8 cellular contexts compared by ENCODE assay signal in the genomic region with DNA sequence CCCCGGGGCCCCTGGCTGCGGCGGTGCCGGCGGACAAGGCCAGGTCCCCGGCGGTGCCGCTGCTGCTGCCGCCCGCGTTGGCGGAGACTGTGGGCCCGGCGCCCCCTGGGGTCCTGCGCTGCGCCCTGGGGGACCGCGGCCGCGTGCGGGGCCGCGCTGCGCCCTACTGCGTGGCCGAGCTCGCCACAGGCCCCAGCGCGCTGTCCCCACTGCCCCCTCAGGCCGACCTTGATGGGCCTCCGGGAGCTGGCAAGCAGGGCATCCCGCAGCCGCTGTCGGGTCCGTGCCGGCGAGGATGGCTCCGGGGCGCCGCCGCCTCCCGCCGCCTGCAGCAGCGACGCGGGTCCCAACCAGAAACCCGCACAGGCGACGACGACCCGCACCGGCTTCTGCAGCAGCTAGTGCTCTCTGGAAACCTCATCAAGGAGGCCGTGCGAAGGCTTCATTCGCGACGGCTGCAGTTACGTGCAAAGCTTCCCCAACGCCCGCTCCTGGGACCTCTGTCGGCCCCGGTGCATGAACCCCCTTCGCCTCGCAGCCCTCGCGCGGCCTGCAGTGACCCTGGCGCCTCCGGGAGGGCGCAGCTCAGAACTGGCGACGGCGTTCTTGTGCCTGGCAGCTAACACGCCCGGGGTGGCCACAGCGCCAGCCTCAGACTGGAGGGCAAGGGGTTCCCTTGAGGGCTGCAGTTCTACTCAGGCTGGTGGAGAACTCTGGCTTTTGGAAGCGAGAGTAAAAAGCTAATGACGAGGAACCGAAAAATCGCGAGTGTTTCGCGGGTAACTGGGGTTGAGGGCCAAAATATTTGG. TPM values are rescaled to one million over a fixed set of nuclear protein-coding genes. Genes with fewer than 3 reads are reported as not detected.
DNase-seq lines count a peak whose midpoint lies in the region; ATAC-seq and TF ChIP-seq lines count a peak whose summit lies in the region.

No MANE protein-coding gene starts in this region.

- POLR2A ChIA-PET in HCT116 (lab: Charles Lee), result interaction anchor here (1.0 kb wide), 1 partner anchor 9 kb away, joined by 3 read pairs; no protein-coding TSS in a partner anchor

- H3K79me2 ChIP-seq in HCT116 (ENCODE audit: insufficient read depth, low read length), result no peaks in the 10 kb centered on the region

- H4K20me1 ChIP-seq in HCT116 (ENCODE audit: insufficient read depth), result no peaks in the 10 kb centered on the region

- WGBS in esophagus, 2 donors, result 1% methylated on average over 77 to 83 of the region's 83 CpGs

- H3K4me1 ChIP-seq in ES-I3 (ENCODE audit: insufficient read depth, low read length), result peaks cover 10% of the 10 kb centered on the region; the same call in 1 of the 2 replicates
- peaks cover 0 to 8% of the 10 kb centered on the region in 2 experiments; a peak in 3 of 4 replicates for H3K4me1 ChIP-seq in HCT116 (ENCODE audit: control insufficient read depth in 1 of 2, insufficient read depth in 2 of 2, low read length in 2 of 2)
- peaks cover 7 to 13% of the 10 kb centered on the region in 2 donors for H3K4me1 ChIP-seq in esophagus (ENCODE audit: control insufficient read depth in 2 of 2, insufficient read depth in 2 of 2, low read length in 1 of 2)
- peaks cover 5 to 20% of the 10 kb centered on the region in 2 donors for H3K4me1 ChIP-seq in muscle layer of duodenum (ENCODE audit: control insufficient read depth in 1 of 2, insufficient read depth in 2 of 2, low read length in 2 of 2)

- H3K9me2 ChIP-seq in HCT116 (ENCODE audit: insufficient read depth), result no peaks in the 10 kb centered on the region

- no peak for TF ChIP-seq RAD21 in HCT116 (IDR thresholded peaks at IDR 0.05; ENCODE audit: low read depth)

- H3K9ac ChIP-seq in ES-I3 (ENCODE audit: low read depth, low read length), result peak overlapping the region; percentile 75
- H3K9ac ChIP-seq in HCT116 (ENCODE audit: low read length), result no peak overlapping the region

- CTCF ChIA-PET in HCT116 (lab: Charles Lee), result no interaction called here

- TF ChIP-seq POLR2A in HCT116 (IDR thresholded peaks at IDR 0.05; ENCODE audit: borderline replicate concordance, extremely low read depth, insufficient read depth, insufficient read length), result no peak

- no peak for DNase-seq in HCT116 (ENCODE audit: low read depth, low spot score)
- DNase-seq in NCI-H510A treated with DMSO at 0.1 percent for 48 hours (lab: John Stamatoyannopoulos, UW), result peak; percentile 27
- DNase-seq in activated T-cell treated with anti-CD3 and anti-CD28 coated beads for 4 hours, result peak; percentile 33
- peak; percentile 44 to 76 (median 56) for DNase-seq in stimulated activated naive CD4-positive, alpha-beta T cell (lab: John Stamatoyannopoulos, UW)
- no peak for DNase-seq in NCI-H1105 treated with DMSO at 0.1 percent for 48 hours (lab: John Stamatoyannopoulos, UW)

- BruUV-seq in HCT116 (replicated peaks; lab: Mats Ljungman, UMichigan), result no TSS peak

- H3K4me3 ChIP-seq in HCT116 (replicated peaks in 1 of 2; ENCODE audit: low read depth in 1 of 2, low read length in 2 of 2), result no peak overlapping the region; a peak in 1 of 4 replicates
- H3K4me3 ChIP-seq in esophagus (ENCODE audit: low read depth in 1 of 2, low read length in 2 of 2), result peak overlapping the region; percentile 77 to 82
- H3K4me3 ChIP-seq in muscle layer of duodenum (ENCODE audit: low read depth in 1 of 2, low read length in 2 of 2), result peak overlapping the region; percentile 51 to 84

- H3K9me3 ChIP-seq in ES-I3 (ENCODE audit: control insufficient read depth, insufficient read depth, low read length), result no peaks in the 10 kb centered on the region
- no peaks in the 10 kb centered on the region for H3K9me3 ChIP-seq in HCT116 (ENCODE audit: control insufficient read depth in 1 of 2, insufficient read depth in 1 of 2, low read depth in 1 of 2, low read length in 2 of 2)
- no peaks in the 10 kb centered on the region for H3K9me3 ChIP-seq in esophagus (ENCODE audit: control insufficient read depth in 2 of 2, insufficient read depth in 1 of 2, low read depth in 1 of 2, low read length in 1 of 2)
- no peaks in the 10 kb centered on the region for H3K9me3 ChIP-seq in muscle layer of duodenum (ENCODE audit: control insufficient read depth in 1 of 2, low read length in 2 of 2)

- no peak overlapping the region for H2AFZ ChIP-seq in HCT116 (ENCODE audit: low read depth, low read length, poor library complexity, severe bottlenecking)

- no peaks in the 10 kb centered on the region for H3K36me3 ChIP-seq in ES-I3 (ENCODE audit: insufficient read depth, low read length)
- H3K36me3 ChIP-seq in HCT116 (ENCODE audit: control insufficient read depth in 1 of 2, insufficient read depth in 2 of 2, low read length in 2 of 2), result no peaks in the 10 kb centered on the region
- H3K36me3 ChIP-seq in esophagus (ENCODE audit: control insufficient read depth in 2 of 2, insufficient read depth in 2 of 2, low read length in 1 of 2), result no peaks in the 10 kb centered on the region
- no peaks in the 10 kb centered on the region for H3K36me3 ChIP-seq in muscle layer of duodenum (ENCODE audit: control insufficient read depth in 1 of 2, insufficient read depth in 2 of 2, low read length in 2 of 2)

- RAD21 ChIA-PET in HCT116 (lab: Charles Lee; ENCODE audit: low non-redundant PET in 1 of 2, low total read pairs in 2 of 2, uncharacterized antibody in 2 of 2, unreplicated experiment in 2 of 2), result no interaction called here

- no peaks in the 10 kb centered on the region for H3K27me3 ChIP-seq in HCT116 (ENCODE audit: insufficient read depth, low read length)
- H3K27me3 ChIP-seq in esophagus (ENCODE audit: control insufficient read depth in 1 of 2, insufficient read depth in 2 of 2, low read length in 2 of 2), result no peaks in the 10 kb centered on the region
- no peaks in the 10 kb centered on the region for H3K27me3 ChIP-seq in muscle layer of duodenum (ENCODE audit: low read depth, low read length)

- no peak for TF ChIP-seq CTCF in HCT116 (IDR thresholded peaks at IDR 0.05 in 2 of 3, conservative IDR thresholded peaks at IDR 0.05 in 1 of 3; ENCODE audit: borderline replicate concordance in 1 of 3, insufficient read depth in 1 of 3, low read depth in 2 of 3, low read length in 2 of 3)

- H3K4me2 ChIP-seq in HCT116 (ENCODE audit: low read length), result peak overlapping the region; percentile 90; the same call in 1 of the 2 replicates

- ATAC-seq in HCT116, result no peak

- intact Hi-C loops in HCT116 (cut with micrococcal nuclease), result loop anchor here (2.0 kb wide), 1 partner anchor 27 kb away; the partner anchor contains the start of gene ARHGAP19

- peak overlapping the region; percentile 85; the same call in 1 of the 2 replicates for H3K27ac ChIP-seq in HCT116 (ENCODE audit: low read depth, low read length)
- H3K27ac ChIP-seq in esophagus (ENCODE audit: low read depth in 2 of 2, low read length in 1 of 2), result peak overlapping the region; percentile 97 to 99
- H3K27ac ChIP-seq in muscle layer of duodenum (ENCODE audit: low read length), result peak overlapping the region; percentile 75

TF ChIP-seq in HCT116, 20 proteins besides CTCF, POLR2A, EP300 and RAD21:
- TF ChIP-seq ATF3 (IDR thresholded peaks at IDR 0.05) (no peak), ZFX (IDR thresholded peaks at IDR 0.05) (peak; percentile 5; the same call in 1 of the 2 replicates)

RNA-seq across cellular contexts. Expression of gene FRAT1, which starts 0.8 kb away (rescaled TPM):
- total RNA-seq in HCT116 (2021; ENCODE audit: unreplicated experiment), result 1.7 TPM
- polyA plus RNA-seq in HCT116 (2012), result 0.95 and 1.0 TPM in 2 replicates
- 1 to 10 TPM; 1.2 to 1.8 TPM for polyA plus RNA-seq in esophagus

RNA-seq across cellular contexts. Expression of gene FRAT2, which starts 14.7 kb away (rescaled TPM):
- 10.7 TPM for total RNA-seq in HCT116 (2021; ENCODE audit: unreplicated experiment)
- polyA plus RNA-seq in HCT116 (2012), result 4.3 and 4.7 TPM in 2 replicates
- polyA plus RNA-seq in esophagus, result 1 to 10 TPM; 7.2 to 9.6 TPM

RNA-seq across cellular contexts. Expression of gene ARHGAP19, which starts 27.4 kb away (rescaled TPM):
- total RNA-seq in HCT116 (2021; ENCODE audit: unreplicated experiment), result 36.8 TPM
- 16.6 and 19.3 TPM in 2 replicates for polyA plus RNA-seq in HCT116 (2012)
- 1 to 10 TPM; 1.5 to 3.4 TPM for polyA plus RNA-seq in esophagus

Comparison
In these comparisons a context has a peak if more than half of its experiments do, and no peak if none do; other contexts are left out.
1. DNase-seq: peak in NCI-H510A treated with DMSO at 0.1 percent for 48 hours (single experiment), activated T-cell treated with anti-CD3 and anti-CD28 coated beads for 4 hours (single experiment) and stimulated activated naive CD4-positive, alpha-beta T cell (6 of 6); none in HCT116 (single experiment) and NCI-H1105 treated with DMSO at 0.1 percent for 48 hours (single experiment).
2. H3K4me3 ChIP-seq: peak in esophagus (2 of 2) and muscle layer of duodenum (2 of 2); none in HCT116 (0 of 2).
3. Peak in every context shown above with its lines, with median percentiles within 50 percentile points of each other: H3K27ac ChIP-seq.